In genomic region chr6:70566751-70567382, GRCh38 we compare ENCODE assay signal across 8 cellular contexts. TPM values are rescaled to one million over a fixed set of nuclear protein-coding genes. Genes with fewer than 3 reads are reported as not detected.
A peak's percentile ranks its signal among the peaks of the same experiment; 100 is the strongest.
DNase-seq lines count a peak whose midpoint lies in the region; ATAC-seq and FAIRE-seq lines count a peak whose summit lies in the region.

Gene SDHAF4, plus strand, starts transcription at chr6:70566930. Its CDS starts 11 bp downstream, at chr6:70566941.

- peak; percentile 93 for ATAC-seq in GM18499 (IDR thresholded peaks at IDR 0.05; ENCODE audit: insufficient read depth, unreplicated experiment)
- peak; percentile 99 for ATAC-seq in HG02938 (IDR thresholded peaks at IDR 0.05; ENCODE audit: unreplicated experiment)
- ATAC-seq in T-helper 17 cell, result peak; percentile 100
- ATAC-seq in right cardiac atrium, result peak; percentile 100

- H3K36me3 Mint-ChIP-seq in T-helper 17 cell (ENCODE audit: low read depth), result no peaks in the 10 kb centered on the region

- H3K4me1 ChIP-seq in right cardiac atrium (ENCODE audit: control insufficient read depth, insufficient read depth, low read length), result no peaks in the 10 kb centered on the region

- H3K4me1 Mint-ChIP-seq in T-helper 17 cell, result peaks cover 7% of the 10 kb centered on the region

- H3K9me3 ChIP-seq in T-helper 17 cell (ENCODE audit: control insufficient read depth, low read length, poor library complexity, severe bottlenecking), result no peaks in the 10 kb centered on the region
- H3K9me3 ChIP-seq in right cardiac atrium (ENCODE audit: control insufficient read depth, low read length), result no peaks in the 10 kb centered on the region

- intact Hi-C loops in right cardiac atrium (cut with DNase I), result loop anchor here in 1 of 4 donors (5.0 kb wide), 1 partner anchor 100 kb away; the partner anchor contains the start of gene SMAP1

- no peak for FAIRE-seq in urothelium cell line (lab: Jason Lieb, UNC)

- H3K27ac ChIP-seq in right cardiac atrium (ENCODE audit: low read length), result peak within 1 kb of the TSS; percentile 91

- H3K4me3 Mint-ChIP-seq in T-helper 17 cell, result peak within 1 kb of the TSS; percentile 89

- no peaks in the 10 kb centered on the region for H3K27me3 Mint-ChIP-seq in T-helper 17 cell

- under 1% methylated on average over 49 of the region's 49 CpGs for WGBS in right cardiac atrium

- no peaks in the 10 kb centered on the region for H3K27me3 ChIP-seq in right cardiac atrium (ENCODE audit: control insufficient read depth, insufficient read depth)

- peak within 1 kb of the TSS; percentile 87 for H3K4me3 ChIP-seq in right cardiac atrium (ENCODE audit: low read length)

- DNase-seq in NCI-H1694 treated with DMSO at 0.1 percent for 48 hours (lab: John Stamatoyannopoulos, UW) (peak; percentile 63), T-helper 17 cell (peak; percentile 89 to 96 (median 93)), anterior cingulate cortex (lab: John Stamatoyannopoulos, UW) (peak; percentile 51 to 95 (median 88)), right cardiac atrium (peak; percentile 95 to 98 (median 98)), pulmonary artery endothelial cell (ENCODE audit: low read depth, low spot score) (peak; percentile 47), urothelium cell line (ENCODE audit: low spot score) (peak; percentile 96)

- peak within 1 kb of the TSS; percentile 89 for H3K27ac Mint-ChIP-seq in T-helper 17 cell

RNA-seq across cellular contexts. Expression of gene SDHAF4, which starts in this region (rescaled TPM):
- total RNA-seq in T-helper 17 cell, result 1 to 10 TPM; 3.9 to 4.7 TPM
- 10 to 100 TPM; 13.1 to 18.2 (median 16.4) TPM for total RNA-seq in right cardiac atrium
- polyA plus RNA-seq in right cardiac atrium, result 28.1 TPM
- total RNA-seq in pulmonary artery endothelial cell, result 4.3 and 5.6 TPM in 2 replicates

Comparison
In these comparisons a context has a peak if more than half of its experiments do, and no peak if none do; other contexts are left out.
1. Peak in every context shown above with its lines: DNase-seq, ATAC-seq, H3K4me3 ChIP-seq and H3K27ac ChIP-seq.
2. DNase-seq: peak in every context shown above with its lines; median percentile 98 in right cardiac atrium; 96 in urothelium cell line; 93 in T-helper 17 cell; 88 in anterior cingulate cortex; 63 in NCI-H1694 treated with DMSO at 0.1 percent for 48 hours; 47 in pulmonary artery endothelial cell.